ENCODE assay signal across 11 cellular contexts in the genomic region with DNA sequence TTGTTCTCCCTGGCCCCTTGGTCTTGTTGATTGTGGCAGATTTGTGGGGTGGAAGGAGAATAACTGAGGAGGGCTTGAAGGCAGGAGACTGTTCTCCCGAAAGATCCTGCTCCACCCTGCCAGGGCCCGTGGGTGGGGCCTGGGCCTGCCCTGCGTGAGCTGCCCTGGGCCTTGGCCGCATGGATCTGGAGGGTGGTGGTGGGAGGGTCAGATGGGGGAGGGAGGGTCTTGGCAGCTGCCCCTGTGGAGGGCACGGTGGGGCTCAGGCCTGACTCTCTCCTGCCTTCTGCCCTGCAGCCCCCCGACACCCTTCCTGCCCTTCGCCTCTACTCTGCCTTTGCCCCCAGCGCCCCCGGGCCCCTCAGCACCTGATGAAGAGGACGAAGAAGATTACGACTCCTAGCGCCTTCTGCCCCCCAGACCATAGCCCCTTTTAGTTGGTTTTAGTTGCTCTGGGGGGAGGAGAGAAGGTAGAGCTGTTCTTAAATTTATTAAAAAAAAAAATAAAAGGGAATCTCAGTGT. TPM values are rescaled to one million over a fixed set of nuclear protein-coding genes. Genes with fewer than 3 reads are reported as not detected.
DNase-seq lines count a peak whose midpoint lies in the region; ATAC-seq and TF ChIP-seq lines count a peak whose summit lies in the region.
"Had no signal": no experiment of that assay in that cellular context is flagged by ENCODE, and none has a peak within 500 bp of the region (broad histone marks: within the 10 kb centered on the region; RNA-seq: fewer than 3 reads in every experiment).

No MANE protein-coding gene starts in this region.

- dilution Hi-C loops in mammary epithelial cell (cut with HindIII; ENCODE audit: low sequenced_read_pairs): no loop called here

- H3K79me2 ChIP-seq in KMS-11 (ENCODE audit: insufficient read depth, low read depth): peaks cover 13% of the 10 kb centered on the region; the same call in 1 of the 2 replicates
- H3K79me2 ChIP-seq in mammary epithelial cell (ENCODE audit: insufficient read depth, low read length): peaks cover 50% of the 10 kb centered on the region

- no peaks in the 10 kb centered on the region for H3K9me3 ChIP-seq in BLaER1
- H3K9me3 ChIP-seq in mammary epithelial cell (replicated peaks; ENCODE audit: insufficient read depth, low read length): no peaks in the 10 kb centered on the region

- H3K9ac ChIP-seq in BLaER1: peak overlapping the region; percentile 45; the same call in 1 of the 2 replicates
- H3K9ac ChIP-seq in KMS-11: no peak overlapping the region
- peak overlapping the region; percentile 47 for H3K9ac ChIP-seq in mammary epithelial cell (ENCODE audit: insufficient read depth, low read length)

- DNase-seq in mammary epithelial cell: no peak
- no peak for DNase-seq in natural killer cell treated with Interleukin-12 subunit alpha and Interleukin-12 subunit beta and Interleukin-15 and Interleukin-18, amount 100 ng/mL, for 72 hours (ENCODE audit: low spot score)
- no peak for DNase-seq in NK-92 (lab: John Stamatoyannopoulos, UW; ENCODE audit: unreplicated experiment)
- DNase-seq in NCI-H510A treated with DMSO at 0.1 percent for 48 hours (lab: John Stamatoyannopoulos, UW): no peak
- DNase-seq in RKO (ENCODE audit: low spot score): no peak

- H3K4me2 ChIP-seq in BLaER1 (peak overlapping the region; percentile 94), KMS-11 (peak overlapping the region; percentile 96), mammary epithelial cell (ENCODE audit: insufficient read depth, low read depth, low read length) (peak overlapping the region; percentile 92)

- H4K20me1 ChIP-seq in BLaER1 (peaks cover 25% of the 10 kb centered on the region; the same call in 1 of the 2 replicates), KMS-11 (ENCODE audit: insufficient read depth) (no peaks in the 10 kb centered on the region), mammary epithelial cell (ENCODE audit: insufficient read depth, low read length) (no peaks in the 10 kb centered on the region)

- CTCF ChIA-PET in mammary epithelial cell (lab: Charles Lee; ENCODE audit: low non-redundant PET): no interaction called here

- TF ChIP-seq CTCF in KMS-11 (conservative IDR thresholded peaks at IDR 0.05; ENCODE audit: low read depth, low read length): no peak
- no peak for TF ChIP-seq CTCF in mammary epithelial cell (conservative IDR thresholded peaks at IDR 0.05 in 1 of 2, IDR thresholded peaks at IDR 0.05 in 1 of 2; ENCODE audit: extremely low read depth in 1 of 2, insufficient read depth in 1 of 2, low read depth in 1 of 2, low read length in 2 of 2)

- H3K27ac Mint-ChIP-seq in natural killer cell treated with Interleukin-12 subunit alpha and Interleukin-12 subunit beta and Interleukin-15 and Interleukin-18, amount 100 ng/mL, for 72 hours: no peak overlapping the region

- H3K36me3 Mint-ChIP-seq in natural killer cell treated with Interleukin-12 subunit alpha and Interleukin-12 subunit beta and Interleukin-15 and Interleukin-18, amount 100 ng/mL, for 72 hours: no peaks in the 10 kb centered on the region

- H3K27ac ChIP-seq in BLaER1: peak overlapping the region; percentile 9; the same call in 1 of the 2 replicates
- no peak overlapping the region for H3K27ac ChIP-seq in KMS-11
- H3K27ac ChIP-seq in mammary epithelial cell (ENCODE audit: insufficient read depth, low read depth, low read length): no peak overlapping the region

- 34% methylated on average over 4 of the region's 12 CpGs for WGBS in mammary epithelial cell (ENCODE audit: low coverage, missing lambda C conversion rate)

- no TSS peak for BruUV-seq in mammary epithelial cell (replicated peaks; lab: Mats Ljungman, UMichigan)

- no peaks in the 10 kb centered on the region for H3K27me3 Mint-ChIP-seq in natural killer cell treated with Interleukin-12 subunit alpha and Interleukin-12 subunit beta and Interleukin-15 and Interleukin-18, amount 100 ng/mL, for 72 hours

- H3K4me3 ChIP-seq in BLaER1 (peak overlapping the region; percentile 84; the same call in 1 of the 2 replicates), KMS-11 (IDR thresholded peaks at IDR 0.05; ENCODE audit: insufficient read depth, low read depth, low read length) (no peak overlapping the region), mammary epithelial cell (replicated peaks in 1 of 3; ENCODE audit: insufficient read depth in 1 of 3, low read depth in 2 of 3, low read length in 3 of 3) (peak overlapping the region; percentile 66 to 83 (median 80))

- H2AFZ ChIP-seq in KMS-11 (ENCODE audit: low read depth) (no peak overlapping the region), mammary epithelial cell (ENCODE audit: low read depth, low read length) (no peak overlapping the region)

- intact Hi-C loops in mammary epithelial cell (cut with micrococcal nuclease): no loop called here

- H3K4me3 Mint-ChIP-seq in natural killer cell treated with Interleukin-12 subunit alpha and Interleukin-12 subunit beta and Interleukin-15 and Interleukin-18, amount 100 ng/mL, for 72 hours: peak overlapping the region; percentile 90

- no peak for ATAC-seq in natural killer cell treated with Interleukin-12 subunit alpha and Interleukin-12 subunit beta and Interleukin-15 and Interleukin-18, amount 100 ng/mL, for 72 hours
- no peak for ATAC-seq in GM18517 (IDR thresholded peaks at IDR 0.05; ENCODE audit: unreplicated experiment)
- ATAC-seq: sciatic nerve had no signal

- in situ Hi-C loops in mammary epithelial cell (cut with MboI; ENCODE audit: low sequenced_read_pairs in 2 of 2): no loop called here

- H3K36me3 ChIP-seq in BLaER1 (peaks cover 38% of the 10 kb centered on the region), KMS-11 (ENCODE audit: insufficient read depth) (no peaks in the 10 kb centered on the region), mammary epithelial cell (ENCODE audit: insufficient read depth, low read length) (peaks cover 5% of the 10 kb centered on the region)

- H3K9me3 Mint-ChIP-seq in natural killer cell treated with Interleukin-12 subunit alpha and Interleukin-12 subunit beta and Interleukin-15 and Interleukin-18, amount 100 ng/mL, for 72 hours: no peaks in the 10 kb centered on the region

- H3K4me1 ChIP-seq in BLaER1 (peaks cover 36% of the 10 kb centered on the region), KMS-11 (ENCODE audit: low read depth, poor library complexity, severe bottlenecking) (peaks cover 14% of the 10 kb centered on the region), mammary epithelial cell (ENCODE audit: insufficient read depth, low read length) (peaks cover 43% of the 10 kb centered on the region)

- peaks cover 12 to 19% of the 10 kb centered on the region in 2 donors for H3K4me1 Mint-ChIP-seq in natural killer cell treated with Interleukin-12 subunit alpha and Interleukin-12 subunit beta and Interleukin-15 and Interleukin-18, amount 100 ng/mL, for 72 hours (ENCODE audit: low read depth in 2 of 2)

- no peaks in the 10 kb centered on the region for H3K27me3 ChIP-seq in BLaER1
- H3K27me3 ChIP-seq in KMS-11 (ENCODE audit: insufficient read depth, low read depth): no peaks in the 10 kb centered on the region
- no peaks in the 10 kb centered on the region for H3K27me3 ChIP-seq in mammary epithelial cell (ENCODE audit: insufficient read depth, low read length)

RNA-seq across cellular contexts. Expression of a gene that starts 1.9 kb away (rescaled TPM):
- total RNA-seq in mammary epithelial cell: 100 to 1,000 TPM; 121 to 396 TPM
- 262 TPM for polyA plus RNA-seq in mammary epithelial cell
- 99.5 TPM for polyA minus RNA-seq in mammary epithelial cell
- 10 to 100 TPM; 88.5 to 95.6 TPM for total RNA-seq in natural killer cell treated with Interleukin-12 subunit alpha and Interleukin-12 subunit beta and Interleukin-15 and Interleukin-18, amount 100 ng/mL, for 72 hours

RNA-seq across cellular contexts. Expression of a gene that starts 2.2 kb away (rescaled TPM):
- 10 to 100 TPM in 1 of 2 donors, 1 to 10 TPM in 1; 9.8 to 53.4 TPM for total RNA-seq in mammary epithelial cell
- polyA plus RNA-seq in mammary epithelial cell: 33.9 TPM
- 34.5 TPM for polyA minus RNA-seq in mammary epithelial cell
- 10 to 100 TPM; 15.4 to 24.7 TPM for total RNA-seq in natural killer cell treated with Interleukin-12 subunit alpha and Interleukin-12 subunit beta and Interleukin-15 and Interleukin-18, amount 100 ng/mL, for 72 hours

RNA-seq across cellular contexts. Expression of a gene that starts 20.9 kb away (rescaled TPM):
- 100 to 1,000 TPM in 1 of 2 donors, 10 to 100 TPM in 1; 12.5 to 275 TPM for total RNA-seq in mammary epithelial cell
- polyA plus RNA-seq in mammary epithelial cell: 31.6 TPM
- polyA minus RNA-seq in mammary epithelial cell: 236 TPM
- 10 to 100 TPM in 1 of 2 donors, 1 to 10 TPM in 1; 7.9 to 18.1 TPM for total RNA-seq in natural killer cell treated with Interleukin-12 subunit alpha and Interleukin-12 subunit beta and Interleukin-15 and Interleukin-18, amount 100 ng/mL, for 72 hours

RNA-seq across cellular contexts. Expression of a gene that starts 24.2 kb away (rescaled TPM):
- not detected for total RNA-seq in mammary epithelial cell
- polyA plus RNA-seq in mammary epithelial cell: not detected
- not detected for polyA minus RNA-seq in mammary epithelial cell
- not detected for total RNA-seq in natural killer cell treated with Interleukin-12 subunit alpha and Interleukin-12 subunit beta and Interleukin-15 and Interleukin-18, amount 100 ng/mL, for 72 hours
- total RNA-seq: kidney epithelial cell, sciatic nerve, SK-MEL-5 had no signal

RNA-seq across cellular contexts. Expression of a gene that starts 30.6 kb away (rescaled TPM):
- 10 to 100 TPM in 1 of 2 donors, 1 to 10 TPM in 1; 7.5 to 21.8 TPM for total RNA-seq in mammary epithelial cell
- polyA plus RNA-seq in mammary epithelial cell: 12.0 TPM
- polyA minus RNA-seq in mammary epithelial cell: 1.3 TPM
- total RNA-seq in natural killer cell treated with Interleukin-12 subunit alpha and Interleukin-12 subunit beta and Interleukin-15 and Interleukin-18, amount 100 ng/mL, for 72 hours: 10 to 100 TPM; 44.6 to 89.8 TPM
